21 cellular contexts compared by ENCODE assay signal in genomic region chr12:13049816-13050215, GRCh38. TPM values are rescaled to one million over a fixed set of nuclear protein-coding genes. Genes with fewer than 3 reads are reported as not detected.
DNase-seq lines count a peak whose midpoint lies in the region; ATAC-seq, FAIRE-seq and TF ChIP-seq lines count a peak whose summit lies in the region.
"Had no signal": no experiment of that assay in that cellular context is flagged by ENCODE, and none has a peak within 500 bp of the region (broad histone marks: within the 10 kb centered on the region; RNA-seq: fewer than 3 reads in every experiment).

No MANE protein-coding gene starts in this region.

- no peak for TF ChIP-seq EP300 in H1 (IDR thresholded peaks at IDR 0.05; ENCODE audit: borderline replicate concordance in 1 of 2, low read depth in 2 of 2, low read length in 2 of 2)

- H4K5ac ChIP-seq in H1 (ENCODE audit: insufficient read length, low read depth, low read length), result no peak overlapping the region

- H3K4ac ChIP-seq in H1 (replicated peaks; ENCODE audit: insufficient read length, low read depth, low read length), result no peak overlapping the region

- no peak overlapping the region for H2AFZ ChIP-seq in H1 (ENCODE audit: low read length)

- H3K56ac ChIP-seq in H1 (replicated peaks; ENCODE audit: insufficient read length, low read depth, low read length), result no peak overlapping the region

- peak; percentile 7 for FAIRE-seq in H1 (lab: Jason Lieb, UNC)

- H2AK5ac ChIP-seq in H1 (ENCODE audit: low read depth, low read length), result no peak overlapping the region

- H4K8ac ChIP-seq in H1 (ENCODE audit: extremely low read depth, insufficient read depth, low read length), result no peak overlapping the region

- no peak for ATAC-seq in activated CD4-positive, CD25-positive, alpha-beta regulatory T cell treated with anti-CD3 and anti-CD28 coated beads, Interleukin-2, amount 50 U/mL, for 24 hours
- ATAC-seq: activated CD4-positive, alpha-beta T cell treated with anti-CD3 and anti-CD28 coated beads for 36 hours; stimulated activated naive B cell treated with anti-CD40 and anti-IgM and Interleukin-4, amounts not matched to agents 10 μg/mL and 1 μg/mL and 100 μg/mL, for 72 hours had no signal

- no peak overlapping the region for H3K18ac ChIP-seq in H1 (ENCODE audit: extremely low read depth, low read length)

- no peak for TF ChIP-seq POLR2A in H1 (IDR thresholded peaks at IDR 0.05; ENCODE audit: control extremely low read depth in 1 of 2, low read depth in 2 of 2, low read length in 2 of 2)

- H3K23me2 ChIP-seq in H1 (ENCODE audit: low read depth, low read length), result peaks cover 2% of the 10 kb centered on the region; the same call in 1 of the 2 replicates

- peaks cover 0 to 63% of the 10 kb centered on the region in 2 experiments; a peak in 2 of 4 replicates for H3K79me2 ChIP-seq in H1 (ENCODE audit: control insufficient read depth in 1 of 2, insufficient read depth in 2 of 2, low read length in 2 of 2)

- no peak overlapping the region for H2BK20ac ChIP-seq in H1 (ENCODE audit: low read length)

- no peak overlapping the region for H3K4me2 ChIP-seq in H1 (ENCODE audit: insufficient read depth in 1 of 2, low read depth in 2 of 2, low read length in 2 of 2)

- H2BK15ac ChIP-seq in H1 (ENCODE audit: low read length), result no peak overlapping the region

- H3K9me3 ChIP-seq in H1 (ENCODE audit: insufficient read depth in 2 of 2, low read depth in 1 of 2, low read length in 1 of 2), result peaks cover 12 to 14% of the 10 kb centered on the region in 2 experiments; a peak in 3 of 4 replicates

- no peaks in the 10 kb centered on the region for H3K27me3 ChIP-seq in H1 (replicated peaks in 1 of 4; ENCODE audit: control insufficient read depth in 3 of 4, extremely low read depth in 1 of 4, insufficient read depth in 3 of 4, low read length in 3 of 4)

- TF ChIP-seq RAD21 in H1 (IDR thresholded peaks at IDR 0.05 in 1 of 2, conservative IDR thresholded peaks at IDR 0.05 in 1 of 2; ENCODE audit: low read depth in 2 of 2, low read length in 2 of 2), result no peak

- H2BK120ac ChIP-seq in H1 (replicated peaks; ENCODE audit: low read depth, low read length), result no peak overlapping the region

- CTCF ChIA-PET in H1 (lab: Charles Lee; ENCODE audit: partially characterized antibody), result interaction anchor here (1.0 to 1.2 kb wide), 2 partner anchors 64 to 134 kb away, joined by 3 to 5 read pairs; no protein-coding TSS in a partner anchor

- H4K91ac ChIP-seq in H1 (replicated peaks; ENCODE audit: insufficient read length, low read length), result no peak overlapping the region

- no peak overlapping the region for H2BK5ac ChIP-seq in H1 (ENCODE audit: low read depth, low read length)

- DNase-seq in LNCaP clone FGC (ENCODE audit: low read depth), result peak; percentile 35
- no peak for DNase-seq in H1 (ENCODE audit: low read depth in 1 of 2, low spot score in 2 of 2)
- DNase-seq in lung microvascular endothelial cell (ENCODE audit: low read depth in 2 of 2), result peak; percentile 62 to 75
- DNase-seq in NOMO-1 (lab: John Stamatoyannopoulos, UW; ENCODE audit: unreplicated experiment in 2 of 2), result no peak
- DNase-seq in substantia nigra (lab: John Stamatoyannopoulos, UW), result no peak
- DNase-seq: activated CD4-positive, alpha-beta T cell treated with anti-CD3 and anti-CD28 coated beads for 36 hours; activated CD8-positive, alpha-beta memory T cell treated with anti-CD3 and anti-CD28 coated beads, Interleukin-2, amount 50 U/mL, for 4 hours; activated naive CD4-positive, alpha-beta T cell treated with anti-CD3 and anti-CD28 coated beads for 36 hours; CD4-positive, CD25-positive, alpha-beta regulatory T cell; DND-41; effector memory CD4-positive, alpha-beta T cell; mammary epithelial cell; NCI-H1092; SHP77 treated with DMSO at 0.1 percent for 48 hours; stimulated activated CD4-positive, alpha-beta T cell treated with anti-CD3 and anti-CD28 coated beads, Interleukin-12 subunit alpha, Interleukin-12 subunit beta, amount 100 ng/mL, for 4 hours; stimulated activated naive B cell treated with anti-CD40 and anti-IgM and Interleukin-4, amounts not matched to agents 10 μg/mL and 1 μg/mL and 100 μg/mL, for 72 hours; T-helper 9 cell had no signal

- H3K27ac ChIP-seq in C4-2B (peak overlapping the region; percentile 10; the same call in 1 of the 2 replicates), H1 (ENCODE audit: low read depth, low read length) (no peak overlapping the region), substantia nigra (ENCODE audit: low read depth, low read length, poor library complexity, severe bottlenecking) (no peak overlapping the region)

- H2BK12ac ChIP-seq in H1 (ENCODE audit: low read depth, low read length), result no peak overlapping the region

- no peak overlapping the region for H3K23ac ChIP-seq in H1 (ENCODE audit: insufficient read length)

- H3K36me3 ChIP-seq in H1 (ENCODE audit: control insufficient read depth in 2 of 4, insufficient read depth in 4 of 4, low read length in 3 of 4), result no peaks in the 10 kb centered on the region; a peak in 5 of 8 replicates

- H3K9ac ChIP-seq in H1 (replicated peaks in 1 of 4; ENCODE audit: extremely low read depth in 1 of 4, low read depth in 3 of 4, low read length in 3 of 4), result no peak overlapping the region

- peaks cover 2% of the 10 kb centered on the region; the same call in 1 of the 2 replicates for H3K79me1 ChIP-seq in H1 (ENCODE audit: low read depth, low read length)

- POLR2A ChIA-PET in H1 (lab: Charles Lee; ENCODE audit: partially characterized antibody), result interaction anchor here (0.7 to 1.3 kb wide), 2 partner anchors 16 to 37 kb away, joined by 3 read pairs; no protein-coding TSS in a partner anchor

- H3K4me3 ChIP-seq in LNCaP clone FGC (ENCODE audit: low read depth, low read length) (no peak overlapping the region), H1 (ENCODE audit: extremely low read depth in 1 of 4, insufficient read depth in 2 of 4, low read depth in 3 of 4, low read length in 4 of 4) (no peak overlapping the region)

- TF ChIP-seq CTCF in C4-2B (conservative IDR thresholded peaks at IDR 0.05), result no peak
- TF ChIP-seq CTCF in LNCaP clone FGC (IDR thresholded peaks at IDR 0.05; ENCODE audit: control insufficient read depth, extremely low read depth, insufficient read depth), result no peak
- TF ChIP-seq CTCF in H1 (IDR thresholded peaks at IDR 0.05; ENCODE audit: control extremely low read depth in 1 of 3, insufficient read depth in 1 of 3, low read depth in 1 of 3, low read length in 3 of 3), result no peak

- H3K14ac ChIP-seq in H1 (ENCODE audit: insufficient read length), result no peak overlapping the region

- WGBS in H1 (ENCODE audit: extremely low coverage in 1 of 2, insufficient coverage in 1 of 2, insufficient read length in 1 of 2, insufficient replicate concordance in 2 of 2, low coverage in 1 of 2, low lambda C conversion rate in 2 of 2, missing lambda C conversion rate in 1 of 2), 2 experiments, result 84% methylated on average over 3 of the region's 3 CpGs; no CpG with 5 or more reads in 1 of the 2 experiments

- peaks cover 0 to 1% of the 10 kb centered on the region in 2 experiments for H4K20me1 ChIP-seq in H1 (replicated peaks in 1 of 2; ENCODE audit: control insufficient read depth in 1 of 2, insufficient read depth in 2 of 2, low read length in 2 of 2)

- peaks cover 0 to 7% (median 4%) of the 10 kb centered on the region in 4 experiments; a peak in 3 of 7 replicates for H3K4me1 ChIP-seq in H1 (replicated peaks in 1 of 4; ENCODE audit: control insufficient read depth in 3 of 4, insufficient read depth in 4 of 4, low read length in 3 of 4)

TF ChIP-seq in H1, 55 proteins besides CTCF, POLR2A, EP300 and RAD21 (continues in another document):
- TF ChIP-seq RNF2 (IDR thresholded peaks at IDR 0.05; ENCODE audit: borderline replicate concordance, low read depth, low read length, missing control alignments, poor library complexity, severe bottlenecking), result no peak
- TF ChIP-seq SUZ12 (IDR thresholded peaks at IDR 0.05; ENCODE audit: low read length), result no peak
- TF ChIP-seq BRCA1 (IDR thresholded peaks at IDR 0.05; ENCODE audit: low read depth, low read length), result no peak
- no peak for TF ChIP-seq SP1 (IDR thresholded peaks at IDR 0.05; ENCODE audit: low read depth, low read length)
- TF ChIP-seq TEAD4 (IDR thresholded peaks at IDR 0.05; ENCODE audit: low read depth, low read length), result no peak
- no peak for TF ChIP-seq MAFK (IDR thresholded peaks at IDR 0.05; ENCODE audit: low read depth, low read length)

RNA-seq across cellular contexts. Expression of gene FAM234B, which starts 5.6 kb away (rescaled TPM):
- 26.1 and 29.1 TPM in 2 replicates for total RNA-seq in H1 (2021; fragmentation: NEBNext Ultra II Directional; extraction: Animal tissue kit (Norgen Biotek cat#: 25700))
- polyA plus RNA-seq in H1 (2011; rRNA removed), result 10.6 and 12.5 TPM in 2 replicates
- 14.3 TPM for polyA plus RNA-seq in H1 (2011; cell fraction: cytosol; rRNA removed)
- polyA plus RNA-seq in H1 (2011; cell fraction: nucleus; rRNA removed), result 14.0 TPM
- polyA plus RNA-seq in H1 (2012, experiment 1 of 2), result 17.3 to 20.9 TPM (median 20.0 TPM) in 4 replicates
- 3.6 TPM for polyA plus RNA-seq in H1 (2012, experiment 2 of 2)
- 23.6 TPM for polyA plus RNA-seq in H1 (2013, experiment 1 of 2)
- polyA plus RNA-seq in H1 (2013, experiment 2 of 2), result 21.9 TPM
- polyA minus RNA-seq in H1 (2011; rRNA and poly(A)+ RNA removed), result 72.0 and 78.7 TPM in 2 replicates
- polyA minus RNA-seq in H1 (2011; cell fraction: cytosol; rRNA and poly(A)+ RNA removed), result 24.0 TPM
- 35.1 TPM for polyA minus RNA-seq in H1 (2011; cell fraction: nucleus; rRNA and poly(A)+ RNA removed)
- 6.5 and 13.9 TPM in 2 replicates for total RNA-seq in lung microvascular endothelial cell

RNA-seq across cellular contexts. Expression of gene HEBP1, which starts 49.8 kb away (rescaled TPM):
- 51.6 and 56.1 TPM in 2 replicates for total RNA-seq in H1 (2021; fragmentation: NEBNext Ultra II Directional; extraction: Animal tissue kit (Norgen Biotek cat#: 25700))
- polyA plus RNA-seq in H1 (2011; rRNA removed), result 28.1 and 30.8 TPM in 2 replicates
- polyA plus RNA-seq in H1 (2011; cell fraction: cytosol; rRNA removed), result 27.7 TPM
- polyA plus RNA-seq in H1 (2011; cell fraction: nucleus; rRNA removed), result 25.7 TPM
- polyA plus RNA-seq in H1 (2012, experiment 1 of 2), result 45.5 to 73.0 TPM (median 63.5 TPM) in 4 replicates
- polyA plus RNA-seq in H1 (2012, experiment 2 of 2), result 50.7 TPM
- 47.7 TPM for polyA plus RNA-seq in H1 (2013, experiment 1 of 2)
- 46.0 TPM for polyA plus RNA-seq in H1 (2013, experiment 2 of 2)
- polyA minus RNA-seq in H1 (2011; rRNA and poly(A)+ RNA removed), result 33.4 and 45.6 TPM in 2 replicates
- polyA minus RNA-seq in H1 (2011; cell fraction: cytosol; rRNA and poly(A)+ RNA removed), result 35.2 TPM
- 19.9 TPM for polyA minus RNA-seq in H1 (2011; cell fraction: nucleus; rRNA and poly(A)+ RNA removed)
- total RNA-seq in lung microvascular endothelial cell, result 19.0 and 28.2 TPM in 2 replicates

RNA-seq across cellular contexts. Expression of gene GSG1, which starts 53.7 kb away (rescaled TPM):
- total RNA-seq in H1 (2021; fragmentation: NEBNext Ultra II Directional; extraction: Animal tissue kit (Norgen Biotek cat#: 25700)), result 0.89 and 1.3 TPM in 2 replicates
- 1.3 and 1.4 TPM in 2 replicates for polyA plus RNA-seq in H1 (2011; rRNA removed)
- 1.1 TPM for polyA plus RNA-seq in H1 (2011; cell fraction: cytosol; rRNA removed)
- 0.91 TPM for polyA plus RNA-seq in H1 (2011; cell fraction: nucleus; rRNA removed)
- polyA plus RNA-seq in H1 (2012, experiment 1 of 2), result 0.88 to 1.2 TPM (median 1.0 TPM) in 4 replicates
- polyA plus RNA-seq in H1 (2012, experiment 2 of 2), result 0.41 TPM
- polyA plus RNA-seq in H1 (2013, experiment 1 of 2), result 0.51 TPM
- polyA plus RNA-seq in H1 (2013, experiment 2 of 2), result 0.63 TPM
- polyA minus RNA-seq in H1 (2011; rRNA and poly(A)+ RNA removed), result 0.73 and 1.1 TPM in 2 replicates
- polyA minus RNA-seq in H1 (2011; cell fraction: cytosol; rRNA and poly(A)+ RNA removed), result 0.95 TPM
- 1.00 TPM for polyA minus RNA-seq in H1 (2011; cell fraction: nucleus; rRNA and poly(A)+ RNA removed)
- total RNA-seq in lung microvascular endothelial cell, result not detected in 2 replicates
- total RNA-seq: activated CD4-positive, alpha-beta T cell treated with anti-CD3 and anti-CD28 coated beads for 36 hours; activated naive CD4-positive, alpha-beta T cell treated with anti-CD3 and anti-CD28 coated beads for 36 hours; CD4-positive, CD25-positive, alpha-beta regulatory T cell; mammary epithelial cell; pulmonary artery endothelial cell had no signal
- polyA plus RNA-seq: IgD-negative memory B cell had no signal

Comparison
In these comparisons a context has a peak if more than half of its experiments do, and no peak if none do; other contexts are left out.
1. DNase-seq: peak in LNCaP clone FGC (single experiment) and lung microvascular endothelial cell (2 of 2); none in H1 (0 of 2), NOMO-1 (0 of 2) and substantia nigra (0 of 49).